In genomic region chr1:24927886-24928630, GRCh38 we compare ENCODE assay signal across 1 cellular context.
TF ChIP-seq lines count a peak whose summit lies in the region.

No MANE protein-coding gene starts in this region.

TF ChIP-seq in K562, 482 proteins besides CTCF, POLR2A, EP300 and RAD21:
- TF ChIP-seq CBX8 (IDR thresholded peaks at IDR 0.05; ENCODE audit: borderline replicate concordance, extremely low read depth, low read depth, low read length, poor library complexity, severe bottlenecking) (peak; percentile 100), KHSRP (IDR thresholded peaks at IDR 0.05) (no peak), ARNT (IDR thresholded peaks at IDR 0.05) (no peak), RNF2 (IDR thresholded peaks at IDR 0.05) (peak; percentile 98), CBX2 (IDR thresholded peaks at IDR 0.05; ENCODE audit: insufficient read depth, low read length, poor library complexity, severe bottlenecking) (peak; percentile 99), NFIC (IDR thresholded peaks at IDR 0.05) (peak; percentile 20; the same call in 1 of the 2 replicates), BMI1 (IDR thresholded peaks at IDR 0.05; ENCODE audit: low read length) (peak; percentile 94), ZFP36 (IDR thresholded peaks at IDR 0.05; ENCODE audit: low read depth, low read length, partially characterized antibody) (peak; percentile 91)
